Comparison of ENCODE assay signal across 28 cellular contexts in the genomic region with DNA sequence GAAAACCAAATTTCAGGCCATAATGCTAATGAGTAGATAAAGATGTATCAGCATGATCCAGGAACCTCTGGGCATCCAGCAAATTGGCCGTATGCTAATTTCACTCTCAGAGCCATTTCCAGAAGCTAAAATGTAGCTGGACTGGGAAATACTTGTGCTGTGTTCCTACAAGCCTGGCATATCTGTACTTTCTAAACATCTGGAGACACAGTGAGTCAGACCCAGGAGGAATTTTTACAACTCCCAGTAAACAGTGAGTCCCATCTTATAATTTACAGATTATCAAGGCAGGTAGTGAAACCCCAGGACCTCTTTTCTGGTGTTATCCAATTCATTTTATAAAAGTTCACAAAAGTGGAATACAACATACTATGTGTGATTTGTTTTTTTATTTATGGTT.
DNase-seq lines count a peak whose midpoint lies in the region; ATAC-seq, FAIRE-seq and TF ChIP-seq lines count a peak whose summit lies in the region.
"Had no signal": no experiment of that assay in that cellular context is flagged by ENCODE, and none has a peak within 500 bp of the region (broad histone marks: within the 10 kb centered on the region; RNA-seq: fewer than 3 reads in every experiment).

No MANE protein-coding gene starts in this region.

- no peak overlapping the region for H3K9ac ChIP-seq in K562 (ENCODE audit: insufficient read depth in 1 of 2, low read depth in 2 of 2, low read length in 2 of 2)
- H3K9ac ChIP-seq: BLaER1 had no signal

- H3K9me1 ChIP-seq in K562 (ENCODE audit: control insufficient read depth, insufficient read depth, low read length): no peaks in the 10 kb centered on the region

- H3K9me3 ChIP-seq in K562 (replicated peaks; ENCODE audit: control insufficient read depth, insufficient read depth, low read depth, low read length) (peaks cover 11% of the 10 kb centered on the region), right cardiac atrium (ENCODE audit: control insufficient read depth, low read length) (no peaks in the 10 kb centered on the region)
- H3K9me3 ChIP-seq: A549 had no signal

- H3K4me3 ChIP-seq in ACC112 (ENCODE audit: low read depth, low read length): no peak overlapping the region
- H3K4me3 ChIP-seq in K562: no peak overlapping the region
- H3K4me3 ChIP-seq in right cardiac atrium (ENCODE audit: low read length): no peak overlapping the region
- H3K4me3 ChIP-seq: A549, BLaER1, GM23338, spleen had no signal

- no peaks in the 10 kb centered on the region for H4K20me1 ChIP-seq in K562 (replicated peaks; ENCODE audit: control insufficient read depth, insufficient read depth, low read length)
- H4K20me1 ChIP-seq: BLaER1 had no signal

- POLR2A ChIA-PET in K562 (lab: Yijun Ruan, JAX): interaction anchor here (0.6 to 1.0 kb wide), 2 partner anchors 14 to 590 kb away, joined by 4 read pairs; no protein-coding TSS in a partner anchor

- no peak for TF ChIP-seq POLR2A in K562 (conservative IDR thresholded peaks at IDR 0.05)

- H3K79me2 ChIP-seq in ACC112 (ENCODE audit: control insufficient read depth, insufficient read depth, low read length, unreplicated experiment) (no peaks in the 10 kb centered on the region), K562 (ENCODE audit: control insufficient read depth, insufficient read depth, low read length) (no peaks in the 10 kb centered on the region)

- FAIRE-seq in K562 (lab: Jason Lieb, UNC): no peak
- FAIRE-seq: A549 had no signal

- no peak for TF ChIP-seq RAD21 in K562 (CRISPR knock-in tag; conservative IDR thresholded peaks at IDR 0.05 in 1 of 2, IDR thresholded peaks at IDR 0.05 in 1 of 2)

- intact Hi-C loops in K562 (cut with micrococcal nuclease) (no loop called here), right cardiac atrium (cut with DNase I) (no loop called here)

- H3K4me1 ChIP-seq in ACC112 (ENCODE audit: control insufficient read depth, insufficient read depth, low read length, unreplicated experiment) (peaks cover 9% of the 10 kb centered on the region), K562 (replicated peaks in 1 of 2; ENCODE audit: control insufficient read depth in 2 of 2, insufficient read depth in 2 of 2, low read length in 2 of 2) (no peaks in the 10 kb centered on the region; a peak in 1 of 5 replicates), right cardiac atrium (ENCODE audit: control insufficient read depth, insufficient read depth, low read length) (no peaks in the 10 kb centered on the region)
- H3K4me1 ChIP-seq: A549, spleen had no signal

- 56% methylated on average over 1 of the region's 1 CpG for WGBS in K562 (ENCODE audit: insufficient coverage, low coverage, missing lambda C conversion rate)
- 69% methylated on average over 1 of the region's 1 CpG for WGBS in right cardiac atrium

- no peak overlapping the region for H3K4me2 ChIP-seq in K562 (ENCODE audit: insufficient read depth, low read length)
- H3K4me2 ChIP-seq: A549, BLaER1, GM23338 had no signal

- H3K27me3 ChIP-seq in ACC112 (ENCODE audit: insufficient read depth, low read length) (no peaks in the 10 kb centered on the region), K562 (ENCODE audit: control insufficient read depth in 2 of 2, insufficient read depth in 2 of 2, low read length in 2 of 2) (no peaks in the 10 kb centered on the region), right cardiac atrium (ENCODE audit: control insufficient read depth, insufficient read depth) (no peaks in the 10 kb centered on the region)
- H3K27me3 ChIP-seq: BLaER1, spleen had no signal

- CTCF ChIA-PET in K562 (lab: Yijun Ruan, JAX; ENCODE audit: low intra/inter-chr PET ratio): no interaction called here

- H3K27ac ChIP-seq in ACC112 (ENCODE audit: low read depth, low read length): no peak overlapping the region
- no peak overlapping the region for H3K27ac ChIP-seq in K562 (ENCODE audit: extremely low read depth, low read depth, low read length)
- no peak overlapping the region for H3K27ac ChIP-seq in right cardiac atrium (ENCODE audit: low read length)
- H3K27ac ChIP-seq: A549, BLaER1, spleen had no signal

- H2AFZ ChIP-seq in ACC112 (ENCODE audit: low read length, unreplicated experiment): peak overlapping the region; percentile 25
- peak overlapping the region; percentile 22; the same call in 1 of the 2 replicates for H2AFZ ChIP-seq in K562 (ENCODE audit: low read depth, low read length)
- H2AFZ ChIP-seq: GM23338 had no signal

- BruUV-seq in K562 (replicated peaks; lab: Mats Ljungman, UMichigan): no TSS peak

- H3K36me3 ChIP-seq in ACC112 (ENCODE audit: insufficient read depth, low read length) (no peaks in the 10 kb centered on the region), K562 (ENCODE audit: control insufficient read depth, insufficient read depth, low read length) (no peaks in the 10 kb centered on the region)
- H3K36me3 ChIP-seq: BLaER1, spleen had no signal

- in situ Hi-C loops in K562 (cut with MboI): no loop called here

- TF ChIP-seq CTCF in K562 (IDR thresholded peaks at IDR 0.05 in 2 of 3, conservative IDR thresholded peaks at IDR 0.05 in 1 of 3; ENCODE audit: insufficient read depth in 2 of 3, low read depth in 1 of 3, low read length in 3 of 3): no peak

- TF ChIP-seq EP300 in K562 (IDR thresholded peaks at IDR 0.05; ENCODE audit: low read length): no peak

- DNase-seq in LHCN-M2 (ENCODE audit: low read depth) (peak; percentile 56), K562 (ENCODE audit: extremely low read depth in 1 of 4, low spot score in 3 of 4) (no peak), fibroblast of the conjunctiva (ENCODE audit: low read depth) (peak; percentile 3), right cardiac atrium (no peak), NCI-H226 (no peak), NCI-H2107 treated with DMSO at 0.1 percent for 48 hours (lab: John Stamatoyannopoulos, UW; ENCODE audit: unreplicated experiment) (no peak)
- DNase-seq: activated CD4-positive, alpha-beta T cell treated with anti-CD3 and anti-CD28 coated beads, Interleukin-2, amount 50 U/mL, for 1 hour; activated naive CD4-positive, alpha-beta T cell treated with anti-CD3 and anti-CD28 coated beads for 36 hours; aorta; COR-L47; DMS79; glutamatergic neuron; naive B cell; NCI-H1092; NCI-H2029; NCI-H345; NCI-H774; nucleus accumbens; Right ventricle myocardium superior; spleen; stimulated activated CD4-positive, alpha-beta T cell treated with anti-CD3 and anti-CD28 coated beads, Interleukin-2, amount 100 ng/mL, for 48 hours had no signal

- peak; percentile 47; the same call in 1 of the 3 replicates for ATAC-seq in K562
- ATAC-seq in right cardiac atrium: no peak
- no peak for ATAC-seq in HG02571 (IDR thresholded peaks at IDR 0.05; ENCODE audit: unreplicated experiment)
- ATAC-seq: A549; GM23338; stimulated activated effector memory CD8-positive, alpha-beta T cell treated with anti-CD3 and anti-CD28 coated beads, Interleukin-12 subunit alpha, Interleukin-12 subunit beta, amount 100 ng/mL, for 72 hours; WTC11 had no signal

TF ChIP-seq in K562, 482 proteins besides CTCF, POLR2A, EP300 and RAD21:
- TF ChIP-seq ZNF274 (IDR thresholded peaks at IDR 0.05; ENCODE audit: borderline replicate concordance, low read depth, low read length): no peak
- TF ChIP-seq, protein P1, sequence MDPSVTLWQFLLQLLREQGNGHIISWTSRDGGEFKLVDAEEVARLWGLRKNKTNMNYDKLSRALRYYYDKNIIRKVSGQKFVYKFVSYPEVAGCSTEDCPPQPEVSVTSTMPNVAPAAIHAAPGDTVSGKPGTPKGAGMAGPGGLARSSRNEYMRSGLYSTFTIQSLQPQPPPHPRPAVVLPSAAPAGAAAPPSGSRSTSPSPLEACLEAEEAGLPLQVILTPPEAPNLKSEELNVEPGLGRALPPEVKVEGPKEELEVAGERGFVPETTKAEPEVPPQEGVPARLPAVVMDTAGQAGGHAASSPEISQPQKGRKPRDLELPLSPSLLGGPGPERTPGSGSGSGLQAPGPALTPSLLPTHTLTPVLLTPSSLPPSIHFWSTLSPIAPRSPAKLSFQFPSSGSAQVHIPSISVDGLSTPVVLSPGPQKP (CRISPR knock-in tag; IDR thresholded peaks at IDR 0.05): no peak
- TF ChIP-seq ASH1L (IDR thresholded peaks at IDR 0.05; ENCODE audit: borderline replicate concordance, low read depth, partially characterized antibody): no peak
- no peak for TF ChIP-seq FOXM1 (IDR thresholded peaks at IDR 0.05; ENCODE audit: low read depth)
- TF ChIP-seq FOXM1 (CRISPR knock-in tag; IDR thresholded peaks at IDR 0.05; ENCODE audit: low read depth): no peak
- no peak for TF ChIP-seq EGR1 (conservative IDR thresholded peaks at IDR 0.05)
- TF ChIP-seq PPARD (CRISPR knock-in tag; IDR thresholded peaks at IDR 0.05): no peak
- no peak for TF ChIP-seq FOS (IDR thresholded peaks at IDR 0.05; ENCODE audit: extremely low read depth, insufficient read length)
- TF ChIP-seq ZSCAN32 (CRISPR knock-in tag; IDR thresholded peaks at IDR 0.05): no peak
- no peak for TF ChIP-seq SMAD3 (CRISPR knock-in tag; conservative IDR thresholded peaks at IDR 0.05)
TF ChIP-seq in K562: peak in this region for 0.

Comparison
In these comparisons a context has a peak if more than half of its experiments do, and no peak if none do; other contexts are left out.
1. DNase-seq: peak in LHCN-M2 (single experiment) and fibroblast of the conjunctiva (single experiment); none in K562 (0 of 4), right cardiac atrium (0 of 3), NCI-H226 (single experiment) and NCI-H2107 treated with DMSO at 0.1 percent for 48 hours (single experiment).